1 cellular context compared by ENCODE assay signal in genomic region chr15:37095197-37095992, GRCh38.
TF ChIP-seq lines count a peak whose summit lies in the region.

No MANE protein-coding gene starts in this region.

TF ChIP-seq in GM12878, 131 proteins besides CTCF, POLR2A, EP300 and RAD21 (continued from another document):
- TF ChIP-seq IKZF2 (IDR thresholded peaks at IDR 0.05) (0 out of 4 replicates have a peak, but pooled peaks of 1 of the 2 experiments have one; percentile 11), REST (IDR thresholded peaks at IDR 0.05; ENCODE audit: low read depth, low read length) (no peak)
